16 cellular contexts compared by ENCODE assay signal in the genomic region with DNA sequence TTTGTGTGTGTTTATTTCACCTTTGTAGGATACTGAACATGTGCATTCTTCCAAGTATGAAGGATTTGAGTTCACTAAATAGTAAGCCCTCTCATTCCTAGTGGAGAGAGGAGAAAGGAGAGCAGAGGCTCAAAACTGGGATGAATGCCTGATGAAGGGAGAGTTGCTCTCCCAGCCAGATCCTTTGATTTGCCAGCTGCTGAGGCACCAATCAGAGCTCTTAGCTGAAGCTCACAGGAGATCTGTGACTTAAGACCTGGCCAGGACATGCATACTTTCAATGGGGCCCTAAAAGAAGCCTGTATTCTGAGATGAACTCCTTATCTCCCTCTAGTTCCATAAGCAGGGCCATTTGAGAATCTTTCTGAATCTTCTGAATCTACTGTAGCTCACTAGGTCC.
"Had no signal": no experiment of that assay in that cellular context is flagged by ENCODE, and none has a peak within 500 bp of the region (broad histone marks: within the 10 kb centered on the region; RNA-seq: fewer than 3 reads in every experiment).

No MANE protein-coding gene starts in this region.

- H3K9me3 Mint-ChIP-seq: activated naive CD4-positive, alpha-beta T cell treated with anti-CD3 and anti-CD28 coated beads for 36 hours; nephron progenitor cell had no signal

- H3K27ac ChIP-seq: colonic mucosa, foreskin keratinocyte, psoas muscle, spleen, upper lobe of right lung had no signal

- H3K36me3 ChIP-seq: colonic mucosa, sigmoid colon, spleen, upper lobe of right lung had no signal

- H3K27me3 ChIP-seq: colonic mucosa, foreskin keratinocyte, sigmoid colon, spleen, upper lobe of right lung had no signal

- H3K4me1 ChIP-seq: colonic mucosa, upper lobe of right lung had no signal

- ATAC-seq: esophagus mucosa, upper lobe of right lung had no signal

- H3K4me3 ChIP-seq: colonic mucosa, psoas muscle, sigmoid colon, spleen, upper lobe of right lung had no signal

- H3K9me3 ChIP-seq: colonic mucosa, psoas muscle, sigmoid colon, spleen, upper lobe of right lung had no signal

- DNase-seq: activated CD4-positive, CD25-positive, alpha-beta regulatory T cell treated with anti-CD3 and anti-CD28 coated beads, Interleukin-2, amount 50 U/mL, for 72 hours; activated naive CD4-positive, alpha-beta T cell treated with anti-CD3 and anti-CD28 coated beads for 36 hours; activated T-cell treated with anti-CD3 and anti-CD28 coated beads for 4 hours; caudate nucleus; colonic mucosa; glutamatergic neuron; hypothalamus; kidney; nephron progenitor cell; psoas muscle; sigmoid colon; spleen; upper lobe of right lung had no signal

- H3K27ac Mint-ChIP-seq: activated naive CD4-positive, alpha-beta T cell treated with anti-CD3 and anti-CD28 coated beads for 36 hours; nephron progenitor cell; stimulated activated naive CD8-positive, alpha-beta T cell treated with anti-CD3 and anti-CD28 coated beads, Interleukin-15, Interleukin-2, amounts not matched to agents 100 ng/mL and 50 ng/mL, for 24 hours had no signal

- H3K4me3 Mint-ChIP-seq: activated naive CD4-positive, alpha-beta T cell treated with anti-CD3 and anti-CD28 coated beads for 36 hours; nephron progenitor cell; stimulated activated naive CD8-positive, alpha-beta T cell treated with anti-CD3 and anti-CD28 coated beads, Interleukin-15, Interleukin-2, amounts not matched to agents 100 ng/mL and 50 ng/mL, for 24 hours had no signal
